9 cellular contexts compared by ENCODE assay signal in the genomic region with DNA sequence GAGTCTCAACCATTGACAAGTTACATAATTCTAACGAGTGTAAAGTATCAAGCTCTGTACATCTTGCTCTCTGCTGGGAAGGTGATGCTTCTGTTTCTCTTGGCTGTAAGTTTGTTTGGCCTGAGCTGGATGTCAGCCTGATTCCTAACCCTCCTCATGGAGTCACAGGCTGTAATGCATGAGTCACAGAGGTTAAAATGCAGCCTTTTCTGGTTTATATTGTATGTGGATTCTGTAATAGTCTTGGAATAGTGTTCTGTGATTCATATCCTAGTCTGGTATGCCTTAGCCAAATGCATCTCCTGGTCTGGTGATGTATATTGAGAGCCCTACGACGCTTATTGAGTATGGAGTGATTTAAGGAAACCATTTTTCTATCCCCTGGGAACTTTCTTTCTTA.
A peak's percentile ranks its signal among the peaks of the same experiment; 100 is the strongest.
DNase-seq lines count a peak whose midpoint lies in the region; ATAC-seq and TF ChIP-seq lines count a peak whose summit lies in the region.
"Had no signal": no experiment of that assay in that cellular context is flagged by ENCODE, and none has a peak within 500 bp of the region (broad histone marks: within the 10 kb centered on the region; RNA-seq: fewer than 3 reads in every experiment).

No MANE protein-coding gene starts in this region.

- H3K4me1 ChIP-seq in HEK293 (ENCODE audit: control insufficient read depth, insufficient read depth, low read length) (peaks cover 31% of the 10 kb centered on the region), right cardiac atrium (ENCODE audit: control insufficient read depth, insufficient read depth, low read length) (peaks cover 2% of the 10 kb centered on the region)

- no peak for TF ChIP-seq CTCF in HEK293 (tag by site-specific recombination; IDR thresholded peaks at IDR 0.05)
- TF ChIP-seq CTCF in CD4-positive, alpha-beta T cell (IDR thresholded peaks at IDR 0.05): no peak

- no peak overlapping the region for H3K27ac Mint-ChIP-seq in CD4-positive, alpha-beta T cell

- ATAC-seq in right cardiac atrium: peak; percentile 78 to 97
- ATAC-seq in CD4-positive, alpha-beta T cell (ENCODE audit: poor library complexity): no peak

- CTCF ChIA-PET in HEK293 (lab: Yijun Ruan, JAX): no interaction called here
- CTCF ChIA-PET in CD4-positive, alpha-beta T cell (lab: Charles Lee): no interaction called here

- no peaks in the 10 kb centered on the region for H3K36me3 ChIP-seq in HEK293 (ENCODE audit: control insufficient read depth in 2 of 2, insufficient read depth in 1 of 2, low read length in 2 of 2)

- DNase-seq in amniotic stem cell (lab: John Stamatoyannopoulos, UW) (peak; percentile 90), right cardiac atrium (peak in 2 of 3 donors; percentile 24 to 35), smooth muscle cell of the brain vasculature (ENCODE audit: low read depth, low spot score) (peak; percentile 98), SHP77 treated with DMSO at 0.1 percent for 48 hours (lab: John Stamatoyannopoulos, UW) (no peak), DMS153 (lab: John Stamatoyannopoulos, UW) (no peak)
- DNase-seq in CD4-positive, alpha-beta T cell: no peak
- no peak for DNase-seq in activated naive CD4-positive, alpha-beta T cell treated with Interleukin-2 at 50 U/mL for 16 hours
- DNase-seq: stimulated activated CD4-positive, alpha-beta T cell treated with anti-CD3 and anti-CD28 coated beads, Interleukin-4, amount 100 ng/mL, for 4 hours had no signal

- H3K4me3 ChIP-seq in HEK293 (ENCODE audit: low read depth, low read length): no peak overlapping the region
- no peak overlapping the region for H3K4me3 ChIP-seq in right cardiac atrium (ENCODE audit: low read length)

- no peaks in the 10 kb centered on the region for H3K9me3 Mint-ChIP-seq in CD4-positive, alpha-beta T cell

- no peaks in the 10 kb centered on the region for H3K4me1 Mint-ChIP-seq in CD4-positive, alpha-beta T cell (ENCODE audit: low read depth)

- H3K36me3 Mint-ChIP-seq in CD4-positive, alpha-beta T cell (ENCODE audit: low read depth): no peaks in the 10 kb centered on the region

- H3K9me3 ChIP-seq in HEK293 (ENCODE audit: control insufficient read depth, insufficient read depth, low read depth, low read length) (no peaks in the 10 kb centered on the region), right cardiac atrium (ENCODE audit: control insufficient read depth, low read length) (no peaks in the 10 kb centered on the region)
- no peaks in the 10 kb centered on the region for H3K9me3 ChIP-seq in CD4-positive, alpha-beta T cell (ENCODE audit: control insufficient read depth, low read length)

- 47% methylated on average over 3 of the region's 3 CpGs for WGBS in right cardiac atrium

- H3K27me3 ChIP-seq in right cardiac atrium (ENCODE audit: control insufficient read depth, insufficient read depth): no peaks in the 10 kb centered on the region
- H3K27me3 ChIP-seq in CD4-positive, alpha-beta T cell (ENCODE audit: control insufficient read depth, insufficient read depth, low read length): no peaks in the 10 kb centered on the region

- no peak overlapping the region for H3K4me3 Mint-ChIP-seq in CD4-positive, alpha-beta T cell

- intact Hi-C loops in right cardiac atrium (cut with DNase I): no loop called here
- intact Hi-C loops in CD4-positive, alpha-beta T cell (cut with DNase I, micrococcal nuclease): no loop called here

- H3K27me3 Mint-ChIP-seq in CD4-positive, alpha-beta T cell: peaks cover 8% of the 10 kb centered on the region

- POLR2A ChIA-PET in HEK293 (lab: Yijun Ruan, JAX): interaction anchor here (1.3 kb wide), 1 partner anchor 105 kb away, joined by 3 read pairs; no protein-coding TSS in a partner anchor
- POLR2A ChIA-PET in CD4-positive, alpha-beta T cell (lab: Charles Lee): no interaction called here

- H3K27ac ChIP-seq in HEK293 (ENCODE audit: extremely low read depth, low read depth, low read length) (peak overlapping the region; percentile 76), right cardiac atrium (ENCODE audit: low read length) (no peak overlapping the region)
- no peak overlapping the region for H3K27ac ChIP-seq in CD4-positive, alpha-beta T cell (ENCODE audit: low read depth, low read length)

TF ChIP-seq in HEK293, 187 proteins besides CTCF, POLR2A, EP300 and RAD21 (continues in another document):
- TF ChIP-seq ZBTB48 (tag by site-specific recombination; IDR thresholded peaks at IDR 0.05): no peak
- peak; percentile 98 for TF ChIP-seq ZNF600 (tag by site-specific recombination; IDR thresholded peaks at IDR 0.05)
- 0 out of 2 replicates have a peak, but pooled peaks have one; percentile 13 for TF ChIP-seq OSR2 (tag by site-specific recombination; IDR thresholded peaks at IDR 0.05)
- peak; percentile 44; the same call in 1 of the 2 replicates for TF ChIP-seq ZBTB21 (tag by site-specific recombination; IDR thresholded peaks at IDR 0.05)
- peak; percentile 60; the same call in 1 of the 2 replicates for TF ChIP-seq ZNF660 (tag by site-specific recombination; IDR thresholded peaks at IDR 0.05)
- peak; percentile 31; the same call in 1 of the 2 replicates for TF ChIP-seq ZNF639 (tag by site-specific recombination; IDR thresholded peaks at IDR 0.05)
- TF ChIP-seq ZBTB17 (tag by site-specific recombination; IDR thresholded peaks at IDR 0.05): peak; percentile 30
- peak; percentile 85 for TF ChIP-seq ZBTB44 (tag by site-specific recombination; IDR thresholded peaks at IDR 0.05)
- peak; percentile 35; the same call in 1 of the 2 replicates for TF ChIP-seq ZNF184 (tag by site-specific recombination; IDR thresholded peaks at IDR 0.05)
- peak; percentile 36; the same call in 1 of the 2 replicates for TF ChIP-seq ZEB2 (tag by site-specific recombination; IDR thresholded peaks at IDR 0.05)
- no peak for TF ChIP-seq ZNF37A (tag by site-specific recombination; IDR thresholded peaks at IDR 0.05)
- TF ChIP-seq ZNF2 (tag by site-specific recombination; IDR thresholded peaks at IDR 0.05): peak; percentile 15; the same call in 1 of the 2 replicates
- TF ChIP-seq, protein P1, sequence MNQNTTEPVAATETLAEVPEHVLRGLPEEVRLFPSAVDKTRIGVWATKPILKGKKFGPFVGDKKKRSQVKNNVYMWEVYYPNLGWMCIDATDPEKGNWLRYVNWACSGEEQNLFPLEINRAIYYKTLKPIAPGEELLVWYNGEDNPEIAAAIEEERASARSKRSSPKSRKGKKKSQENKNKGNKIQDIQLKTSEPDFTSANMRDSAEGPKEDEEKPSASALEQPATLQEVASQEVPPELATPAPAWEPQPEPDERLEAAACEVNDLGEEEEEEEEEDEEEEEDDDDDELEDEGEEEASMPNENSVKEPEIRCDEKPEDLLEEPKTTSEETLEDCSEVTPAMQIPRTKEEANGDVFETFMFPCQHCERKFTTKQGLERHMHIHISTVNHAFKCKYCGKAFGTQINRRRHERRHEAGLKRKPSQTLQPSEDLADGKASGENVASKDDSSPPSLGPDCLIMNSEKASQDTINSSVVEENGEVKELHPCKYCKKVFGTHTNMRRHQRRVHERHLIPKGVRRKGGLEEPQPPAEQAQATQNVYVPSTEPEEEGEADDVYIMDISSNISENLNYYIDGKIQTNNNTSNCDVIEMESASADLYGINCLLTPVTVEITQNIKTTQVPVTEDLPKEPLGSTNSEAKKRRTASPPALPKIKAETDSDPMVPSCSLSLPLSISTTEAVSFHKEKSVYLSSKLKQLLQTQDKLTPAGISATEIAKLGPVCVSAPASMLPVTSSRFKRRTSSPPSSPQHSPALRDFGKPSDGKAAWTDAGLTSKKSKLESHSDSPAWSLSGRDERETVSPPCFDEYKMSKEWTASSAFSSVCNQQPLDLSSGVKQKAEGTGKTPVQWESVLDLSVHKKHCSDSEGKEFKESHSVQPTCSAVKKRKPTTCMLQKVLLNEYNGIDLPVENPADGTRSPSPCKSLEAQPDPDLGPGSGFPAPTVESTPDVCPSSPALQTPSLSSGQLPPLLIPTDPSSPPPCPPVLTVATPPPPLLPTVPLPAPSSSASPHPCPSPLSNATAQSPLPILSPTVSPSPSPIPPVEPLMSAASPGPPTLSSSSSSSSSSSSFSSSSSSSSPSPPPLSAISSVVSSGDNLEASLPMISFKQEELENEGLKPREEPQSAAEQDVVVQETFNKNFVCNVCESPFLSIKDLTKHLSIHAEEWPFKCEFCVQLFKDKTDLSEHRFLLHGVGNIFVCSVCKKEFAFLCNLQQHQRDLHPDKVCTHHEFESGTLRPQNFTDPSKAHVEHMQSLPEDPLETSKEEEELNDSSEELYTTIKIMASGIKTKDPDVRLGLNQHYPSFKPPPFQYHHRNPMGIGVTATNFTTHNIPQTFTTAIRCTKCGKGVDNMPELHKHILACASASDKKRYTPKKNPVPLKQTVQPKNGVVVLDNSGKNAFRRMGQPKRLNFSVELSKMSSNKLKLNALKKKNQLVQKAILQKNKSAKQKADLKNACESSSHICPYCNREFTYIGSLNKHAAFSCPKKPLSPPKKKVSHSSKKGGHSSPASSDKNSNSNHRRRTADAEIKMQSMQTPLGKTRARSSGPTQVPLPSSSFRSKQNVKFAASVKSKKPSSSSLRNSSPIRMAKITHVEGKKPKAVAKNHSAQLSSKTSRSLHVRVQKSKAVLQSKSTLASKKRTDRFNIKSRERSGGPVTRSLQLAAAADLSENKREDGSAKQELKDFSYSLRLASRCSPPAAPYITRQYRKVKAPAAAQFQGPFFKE (tag by site-specific recombination; IDR thresholded peaks at IDR 0.05; ENCODE audit: borderline replicate concordance): no peak

Comparison
In these comparisons a context has a peak if more than half of its experiments do, and no peak if none do; other contexts are left out.
1. DNase-seq: peak in amniotic stem cell (single experiment), right cardiac atrium (2 of 3) and smooth muscle cell of the brain vasculature (single experiment); none in CD4-positive, alpha-beta T cell (0 of 10), SHP77 treated with DMSO at 0.1 percent for 48 hours (single experiment), DMS153 (single experiment) and activated naive CD4-positive, alpha-beta T cell treated with Interleukin-2 at 50 U/mL for 16 hours (single experiment).